Comparison of ENCODE assay signal across 12 cellular contexts in genomic region chr2:131332709-131333108, GRCh38. TPM values are rescaled to one million over a fixed set of nuclear protein-coding genes. Genes with fewer than 3 reads are reported as not detected.
"Had no signal": no experiment of that assay in that cellular context is flagged by ENCODE, and none has a peak within 500 bp of the region (broad histone marks: within the 10 kb centered on the region; RNA-seq: fewer than 3 reads in every experiment).

No MANE protein-coding gene starts in this region.

RNA-seq across cellular contexts. Expression of gene RAB6D, which starts 31.3 kb away (rescaled TPM):
- total RNA-seq: left lobe of liver; left lung; left ventricle myocardium inferior; liver; lower leg skin; lower lobe of right lung; lung microvascular endothelial cell; mesothelial cell of epicardium; mononuclear cell; myocyte; naive thymus-derived CD4-positive, alpha-beta T cell; naive thymus-derived CD8-positive, alpha-beta T cell had no signal
- polyA plus RNA-seq: naive thymus-derived CD4-positive, alpha-beta T cell; naive thymus-derived CD8-positive, alpha-beta T cell had no signal
